8 cellular contexts compared by ENCODE assay signal in the genomic region with DNA sequence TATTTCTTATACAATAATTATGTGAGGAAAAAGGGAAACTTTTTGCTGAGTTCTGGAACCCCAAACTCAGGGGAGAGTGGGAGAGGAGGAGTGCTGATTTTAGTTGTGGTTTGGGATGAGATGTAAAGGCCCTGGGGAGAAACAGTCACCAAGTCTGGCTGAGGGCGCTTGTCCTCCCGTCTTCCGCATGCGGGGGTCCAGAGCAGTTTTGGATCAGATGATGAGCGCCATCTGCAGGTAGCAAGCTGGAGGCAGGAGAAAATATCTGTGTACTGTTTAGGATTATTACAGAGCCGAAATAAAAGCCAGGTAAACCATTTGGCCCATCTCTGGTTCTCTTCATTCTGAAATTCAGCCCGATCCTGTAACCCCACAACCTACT. TPM values are rescaled to one million over a fixed set of nuclear protein-coding genes. Genes with fewer than 3 reads are reported as not detected.
A peak's percentile ranks its signal among the peaks of the same experiment; 100 is the strongest.
DNase-seq lines count a peak whose midpoint lies in the region; ATAC-seq and TF ChIP-seq lines count a peak whose summit lies in the region.

No MANE protein-coding gene starts in this region.

- peak overlapping the region; percentile 95 for H3K4me3 Mint-ChIP-seq in activated T-helper 1 cell treated with anti-CD3 and anti-CD28 coated beads, Interleukin-12 subunit alpha, Interleukin-12 subunit beta, Interleukin-2, Interleukin-4 antibody, amounts not matched to agents 30 ng/mL and 10 ng/mL and 1 ng/mL, durations not matched to agents 14 hours and 24 hours and 36 hours
- H3K4me3 Mint-ChIP-seq in stimulated activated naive CD8-positive, alpha-beta T cell treated with anti-CD3 and anti-CD28 coated beads, Interleukin-15, Interleukin-2, amounts not matched to agents 100 ng/mL and 50 ng/mL, for 24 hours = peak overlapping the region; percentile 97

- peaks cover 25% of the 10 kb centered on the region for H3K36me3 Mint-ChIP-seq in activated T-helper 1 cell treated with anti-CD3 and anti-CD28 coated beads, Interleukin-12 subunit alpha, Interleukin-12 subunit beta, Interleukin-2, Interleukin-4 antibody, amounts not matched to agents 30 ng/mL and 10 ng/mL and 1 ng/mL, durations not matched to agents 14 hours and 24 hours and 36 hours (ENCODE audit: low read depth)
- H3K36me3 Mint-ChIP-seq in stimulated activated naive CD8-positive, alpha-beta T cell treated with anti-CD3 and anti-CD28 coated beads, Interleukin-15, Interleukin-2, amounts not matched to agents 100 ng/mL and 50 ng/mL, for 24 hours (ENCODE audit: low read depth) = peaks cover 13% of the 10 kb centered on the region

- peaks cover 13% of the 10 kb centered on the region for H3K9me3 Mint-ChIP-seq in activated T-helper 1 cell treated with anti-CD3 and anti-CD28 coated beads, Interleukin-12 subunit alpha, Interleukin-12 subunit beta, Interleukin-2, Interleukin-4 antibody, amounts not matched to agents 30 ng/mL and 10 ng/mL and 1 ng/mL, durations not matched to agents 14 hours and 24 hours and 36 hours
- H3K9me3 Mint-ChIP-seq in stimulated activated naive CD8-positive, alpha-beta T cell treated with anti-CD3 and anti-CD28 coated beads, Interleukin-15, Interleukin-2, amounts not matched to agents 100 ng/mL and 50 ng/mL, for 24 hours = no peaks in the 10 kb centered on the region

- H3K36me3 ChIP-seq in Karpas-422 (ENCODE audit: insufficient read depth, low read length) = no peaks in the 10 kb centered on the region
- no peaks in the 10 kb centered on the region for H3K36me3 ChIP-seq in Peyer's patch
- H3K36me3 ChIP-seq in neural cell (ENCODE audit: insufficient read depth, low read length) = no peaks in the 10 kb centered on the region

- H3K4me1 ChIP-seq in Karpas-422 (ENCODE audit: low read length) (peaks cover 41% of the 10 kb centered on the region), Peyer's patch (peaks cover 3 to 34% (median 16%) of the 10 kb centered on the region in 4 donors)

- peak overlapping the region; percentile 82 for H3K9ac ChIP-seq in Karpas-422 (ENCODE audit: low read length)
- no peak overlapping the region for H3K9ac ChIP-seq in neural cell (ENCODE audit: low read length)

- H3K79me2 ChIP-seq in Karpas-422 (ENCODE audit: low read length) (peaks cover 4% of the 10 kb centered on the region; the same call in 1 of the 2 replicates), neural cell (replicated peaks; ENCODE audit: insufficient read depth, low read length) (no peaks in the 10 kb centered on the region)

- DNase-seq in AG20443 (ENCODE audit: low spot score) = peak; percentile 82
- DNase-seq in Karpas-422 = peak; percentile 91
- peak; percentile 74 to 94 (median 88) for DNase-seq in Peyer's patch
- DNase-seq in activated T-helper 1 cell treated with anti-CD3 and anti-CD28 coated beads, Interleukin-12 subunit alpha, Interleukin-12 subunit beta, Interleukin-2, Interleukin-4 antibody, amounts not matched to agents 30 ng/mL and 10 ng/mL and 1 ng/mL, durations not matched to agents 14 hours and 24 hours and 36 hours (ENCODE audit: low spot score) = peak; percentile 77
- DNase-seq in fibroblast of the aortic adventitia (ENCODE audit: low read depth) = peak; percentile 82

- no peak for TF ChIP-seq EP300 in neural cell (conservative IDR thresholded peaks at IDR 0.05; ENCODE audit: poor library complexity, severe bottlenecking)

- H3K4me3 ChIP-seq in Karpas-422 (ENCODE audit: low read length) = peak overlapping the region; percentile 87
- peak overlapping the region; percentile 82 to 100 (median 86) for H3K4me3 ChIP-seq in Peyer's patch
- H3K4me3 ChIP-seq in fibroblast of the aortic adventitia (ENCODE audit: low read depth, low read length) = peak overlapping the region; percentile 81
- H3K4me3 ChIP-seq in neural cell (ENCODE audit: low read length) = no peak overlapping the region

- H3K27me3 ChIP-seq in Karpas-422 (ENCODE audit: low read length) = no peaks in the 10 kb centered on the region
- H3K27me3 ChIP-seq in Peyer's patch = no peaks in the 10 kb centered on the region
- H3K27me3 ChIP-seq in neural cell (ENCODE audit: insufficient read depth, low read depth, low read length) = peaks cover 39% of the 10 kb centered on the region

- peak overlapping the region; percentile 97 for H3K27ac Mint-ChIP-seq in activated T-helper 1 cell treated with anti-CD3 and anti-CD28 coated beads, Interleukin-12 subunit alpha, Interleukin-12 subunit beta, Interleukin-2, Interleukin-4 antibody, amounts not matched to agents 30 ng/mL and 10 ng/mL and 1 ng/mL, durations not matched to agents 14 hours and 24 hours and 36 hours
- peak overlapping the region; percentile 94 for H3K27ac Mint-ChIP-seq in stimulated activated naive CD8-positive, alpha-beta T cell treated with anti-CD3 and anti-CD28 coated beads, Interleukin-15, Interleukin-2, amounts not matched to agents 100 ng/mL and 50 ng/mL, for 24 hours

- 0 out of 2 replicates have a peak overlapping the region, but pooled peaks have one; percentile 11 for H3K27ac ChIP-seq in Karpas-422 (ENCODE audit: low read length)
- peak overlapping the region; percentile 92 to 99 (median 95) for H3K27ac ChIP-seq in Peyer's patch
- H3K27ac ChIP-seq in neural cell (ENCODE audit: low read length) = no peak overlapping the region

- peaks cover 52% of the 10 kb centered on the region for H3K4me1 Mint-ChIP-seq in activated T-helper 1 cell treated with anti-CD3 and anti-CD28 coated beads, Interleukin-12 subunit alpha, Interleukin-12 subunit beta, Interleukin-2, Interleukin-4 antibody, amounts not matched to agents 30 ng/mL and 10 ng/mL and 1 ng/mL, durations not matched to agents 14 hours and 24 hours and 36 hours (ENCODE audit: low read depth)
- peaks cover 55% of the 10 kb centered on the region for H3K4me1 Mint-ChIP-seq in stimulated activated naive CD8-positive, alpha-beta T cell treated with anti-CD3 and anti-CD28 coated beads, Interleukin-15, Interleukin-2, amounts not matched to agents 100 ng/mL and 50 ng/mL, for 24 hours (ENCODE audit: low read depth)

- intact Hi-C loops in activated T-helper 1 cell treated with anti-CD3 and anti-CD28 coated beads, Interleukin-12 subunit alpha, Interleukin-12 subunit beta, Interleukin-2, Interleukin-4 antibody, amounts not matched to agents 30 ng/mL and 10 ng/mL and 1 ng/mL, durations not matched to agents 14 hours and 24 hours and 36 hours (cut with micrococcal nuclease) = loop anchor here (1.0 to 5.0 kb wide), 10 partner anchors 36 to 1133 kb away; partner anchors contain the start of genes DTX3L, EAF2, IQCB1 and PARP9

- TF ChIP-seq POLR2A in Peyer's patch (IDR thresholded peaks at IDR 0.05) = no peak

- H4K20me1 ChIP-seq in Karpas-422 (ENCODE audit: insufficient read depth, low read depth, low read length) = no peaks in the 10 kb centered on the region
- no peaks in the 10 kb centered on the region for H4K20me1 ChIP-seq in neural cell (ENCODE audit: insufficient read depth)

- no peaks in the 10 kb centered on the region for H3K9me3 ChIP-seq in Karpas-422 (ENCODE audit: low read length)
- no peaks in the 10 kb centered on the region for H3K9me3 ChIP-seq in Peyer's patch
- H3K9me3 ChIP-seq in neural cell (ENCODE audit: low read length) = peaks cover 4% of the 10 kb centered on the region

- peak overlapping the region; percentile 78 for H3K4me2 ChIP-seq in Karpas-422 (ENCODE audit: low read depth, low read length, poor library complexity, severe bottlenecking)
- H3K4me2 ChIP-seq in neural cell (ENCODE audit: low read length) = no peak overlapping the region

- peak; percentile 35 for TF ChIP-seq RAD21 in neural cell (conservative IDR thresholded peaks at IDR 0.05)

- no peaks in the 10 kb centered on the region for H3K27me3 Mint-ChIP-seq in activated T-helper 1 cell treated with anti-CD3 and anti-CD28 coated beads, Interleukin-12 subunit alpha, Interleukin-12 subunit beta, Interleukin-2, Interleukin-4 antibody, amounts not matched to agents 30 ng/mL and 10 ng/mL and 1 ng/mL, durations not matched to agents 14 hours and 24 hours and 36 hours (ENCODE audit: insufficient read depth)
- H3K27me3 Mint-ChIP-seq in stimulated activated naive CD8-positive, alpha-beta T cell treated with anti-CD3 and anti-CD28 coated beads, Interleukin-15, Interleukin-2, amounts not matched to agents 100 ng/mL and 50 ng/mL, for 24 hours = no peaks in the 10 kb centered on the region

- H3F3A ChIP-seq in neural cell (ENCODE audit: insufficient read depth, low read length, poor library complexity, severe bottlenecking) = no peaks in the 10 kb centered on the region

- H2AFZ ChIP-seq in Karpas-422 (ENCODE audit: low read length) = peak overlapping the region; percentile 76
- H2AFZ ChIP-seq in neural cell (ENCODE audit: low read depth, low read length) = no peak overlapping the region

- H3K9me2 ChIP-seq in Karpas-422 (replicated peaks; ENCODE audit: insufficient read depth, low read length) (no peaks in the 10 kb centered on the region), neural cell (ENCODE audit: insufficient read depth, low read length) (no peaks in the 10 kb centered on the region)

- peak; percentile 58 to 91 (median 83) for TF ChIP-seq CTCF in Peyer's patch (IDR thresholded peaks at IDR 0.05)
- TF ChIP-seq CTCF in fibroblast of the aortic adventitia (IDR thresholded peaks at IDR 0.05; ENCODE audit: insufficient read depth, low read length) = peak; percentile 91
- peak; percentile 57 for TF ChIP-seq CTCF in neural cell (IDR thresholded peaks at IDR 0.05; ENCODE audit: poor library complexity, severe bottlenecking)

- peak; percentile 43 for ATAC-seq in GM19324 (IDR thresholded peaks at IDR 0.05; ENCODE audit: low FRiP score, unreplicated experiment)

TF ChIP-seq in neural cell, 6 proteins besides CTCF, POLR2A, EP300 and RAD21:
- TF ChIP-seq EZH2 (IDR thresholded peaks at IDR 0.05; ENCODE audit: borderline replicate concordance, insufficient read depth, low read length, poor library complexity, severe bottlenecking) (no peak), SMC3 (conservative IDR thresholded peaks at IDR 0.05; ENCODE audit: poor library complexity) (peak; percentile 48)
TF ChIP-seq in neural cell: peak in this region for 1.

RNA-seq across cellular contexts. Expression of gene PARP14, which starts 1.6 kb away (rescaled TPM):
- total RNA-seq in Karpas-422 (2014; rRNA removed; shearing (Covaris generic); ENCODE audit: low replicate concordance) = 15.4 and 18.7 TPM in 2 replicates
- 100 to 1,000 TPM in 2 of 4 donors, 10 to 100 TPM in 2; 73.0 to 242 (median 92.5) TPM for total RNA-seq in Peyer's patch
- total RNA-seq in activated T-helper 1 cell treated with anti-CD3 and anti-CD28 coated beads, Interleukin-12 subunit alpha, Interleukin-12 subunit beta, Interleukin-2, Interleukin-4 antibody, amounts not matched to agents 30 ng/mL and 10 ng/mL and 1 ng/mL, durations not matched to agents 14 hours and 24 hours and 36 hours = 66.7 and 68.6 TPM in 2 replicates
- 41.6 and 73.8 TPM in 2 replicates for total RNA-seq in fibroblast of the aortic adventitia (ENCODE audit: low replicate concordance)
- polyA plus RNA-seq in neural cell = 0.28 TPM in 1 of 2 replicates, not detected in the other
- polyA minus RNA-seq in neural cell = 0.24 TPM in 1 of 2 replicates, not detected in the other
